Comparison of ENCODE assay signal across 15 cellular contexts in genomic region chr2:111139637-111140317, GRCh38. TPM values are rescaled to one million over a fixed set of nuclear protein-coding genes. Genes with fewer than 3 reads are reported as not detected.
DNase-seq lines count a peak whose midpoint lies in the region; ATAC-seq and TF ChIP-seq lines count a peak whose summit lies in the region.
"Had no signal": no experiment of that assay in that cellular context is flagged by ENCODE, and none has a peak within 500 bp of the region (broad histone marks: within the 10 kb centered on the region; RNA-seq: fewer than 3 reads in every experiment).

No MANE protein-coding gene starts in this region.

- intact Hi-C loops in left colon (cut with DNase I, micrococcal nuclease): no loop called here

- DNase-seq in stimulated activated naive CD8-positive, alpha-beta T cell treated with anti-CD3 and anti-CD28 coated beads, Interleukin-15, Interleukin-2, amounts not matched to agents 100 U/mL and 50 U/mL, for 24 hours: no peak
- DNase-seq in RWPE1 (ENCODE audit: low spot score): no peak
- no peak for DNase-seq in left colon
- DNase-seq in NCI-H187 treated with DMSO at 0.1 percent for 48 hours (lab: John Stamatoyannopoulos, UW): no peak
- DNase-seq: activated CD4-positive, alpha-beta memory T cell treated with anti-CD3 and anti-CD28 coated beads, Interleukin-2, amount 10 ng/mL, durations not matched to agents 7 days and 5 days; aorta; NCI-H82; SHP77 treated with DMSO at 0.1 percent for 48 hours; T1000 had no signal

- ATAC-seq in stimulated activated naive CD8-positive, alpha-beta T cell treated with anti-CD3 and anti-CD28 coated beads, Interleukin-15, Interleukin-2, amounts not matched to agents 100 U/mL and 50 U/mL, for 24 hours: no peak
- ATAC-seq in left colon (peak; percentile 41), GM21825 (IDR thresholded peaks at IDR 0.05; ENCODE audit: unreplicated experiment) (no peak), GM18505 (IDR thresholded peaks at IDR 0.05; ENCODE audit: unreplicated experiment) (no peak), GM18517 (IDR thresholded peaks at IDR 0.05; ENCODE audit: unreplicated experiment) (no peak)

- H3K27me3 Mint-ChIP-seq in stimulated activated naive CD8-positive, alpha-beta T cell treated with anti-CD3 and anti-CD28 coated beads, Interleukin-15, Interleukin-2, amounts not matched to agents 100 ng/mL and 50 ng/mL, for 24 hours: no peaks in the 10 kb centered on the region
- H3K27me3 Mint-ChIP-seq: memory B cell had no signal

- TF ChIP-seq CTCF in RWPE1 (conservative IDR thresholded peaks at IDR 0.05; ENCODE audit: low read depth): no peak

- CTCF ChIA-PET in RWPE1 (lab: Yijun Ruan, JAX): no interaction called here

- peak overlapping the region; percentile 32 for H3K27ac Mint-ChIP-seq in stimulated activated naive CD8-positive, alpha-beta T cell treated with anti-CD3 and anti-CD28 coated beads, Interleukin-15, Interleukin-2, amounts not matched to agents 100 ng/mL and 50 ng/mL, for 24 hours
- H3K27ac Mint-ChIP-seq: activated CD4-positive, alpha-beta memory T cell treated with anti-CD3 and anti-CD28 coated beads, Interleukin-2, amount 10 ng/mL, durations not matched to agents 7 days and 5 days; activated T-helper 2 cell treated with anti-CD3 and anti-CD28 coated beads, Interferon-gamma antibody, Interleukin-2, Interleukin-4, amounts not matched to agents 10 μg/mL and 5 μg/mL and 100 μg/mL, durations not matched to agents 14 hours and 24 hours and 36 hours; memory B cell had no signal

- TF ChIP-seq POLR2A in GM18505 (IDR thresholded peaks at IDR 0.05; ENCODE audit: borderline replicate concordance, extremely low read depth, insufficient read depth, insufficient read length): no peak

- POLR2A ChIA-PET in RWPE1 (lab: Yijun Ruan, JAX; ENCODE audit: low non-redundant PET): no interaction called here

- H3K36me3 Mint-ChIP-seq in stimulated activated naive CD8-positive, alpha-beta T cell treated with anti-CD3 and anti-CD28 coated beads, Interleukin-15, Interleukin-2, amounts not matched to agents 100 ng/mL and 50 ng/mL, for 24 hours (ENCODE audit: low read depth): peaks cover 75% of the 10 kb centered on the region

- H3K4me3 Mint-ChIP-seq in stimulated activated naive CD8-positive, alpha-beta T cell treated with anti-CD3 and anti-CD28 coated beads, Interleukin-15, Interleukin-2, amounts not matched to agents 100 ng/mL and 50 ng/mL, for 24 hours: no peak overlapping the region
- H3K4me3 Mint-ChIP-seq: activated CD4-positive, alpha-beta memory T cell treated with anti-CD3 and anti-CD28 coated beads, Interleukin-2, amount 10 ng/mL, durations not matched to agents 7 days and 5 days; memory B cell had no signal

- peak overlapping the region; percentile 62 for H3K27ac ChIP-seq in RWPE1

- no peaks in the 10 kb centered on the region for H3K9me3 Mint-ChIP-seq in stimulated activated naive CD8-positive, alpha-beta T cell treated with anti-CD3 and anti-CD28 coated beads, Interleukin-15, Interleukin-2, amounts not matched to agents 100 ng/mL and 50 ng/mL, for 24 hours
- H3K9me3 Mint-ChIP-seq: activated CD4-positive, alpha-beta memory T cell treated with anti-CD3 and anti-CD28 coated beads, Interleukin-2, amount 10 ng/mL, durations not matched to agents 7 days and 5 days; activated T-helper 2 cell treated with anti-CD3 and anti-CD28 coated beads, Interferon-gamma antibody, Interleukin-2, Interleukin-4, amounts not matched to agents 10 μg/mL and 5 μg/mL and 100 μg/mL, durations not matched to agents 14 hours and 24 hours and 36 hours; memory B cell had no signal

- peaks cover 29% of the 10 kb centered on the region for H3K4me1 Mint-ChIP-seq in stimulated activated naive CD8-positive, alpha-beta T cell treated with anti-CD3 and anti-CD28 coated beads, Interleukin-15, Interleukin-2, amounts not matched to agents 100 ng/mL and 50 ng/mL, for 24 hours (ENCODE audit: low read depth)

RNA-seq across cellular contexts. Expression of gene BCL2L11, which starts 19.1 kb away (rescaled TPM):
- total RNA-seq in left colon: 10 to 100 TPM; 21.2 to 38.6 TPM
